ENCODE assay signal across 8 cellular contexts in genomic region chr11:129960216-129961214, GRCh38. TPM values are rescaled to one million over a fixed set of nuclear protein-coding genes. Genes with fewer than 3 reads are reported as not detected.
A peak's percentile ranks its signal among the peaks of the same experiment; 100 is the strongest.
DNase-seq lines count a peak whose midpoint lies in the region; ATAC-seq and TF ChIP-seq lines count a peak whose summit lies in the region.

No MANE protein-coding gene starts in this region.

- BruUV-seq in Caco-2 (replicated peaks; lab: Mats Ljungman, UMichigan) = no TSS peak

- H3K27me3 Mint-ChIP-seq in Caco-2 (ENCODE audit: insufficient read depth, unreplicated experiment) = no peaks in the 10 kb centered on the region
- H3K27me3 Mint-ChIP-seq in stimulated activated naive CD8-positive, alpha-beta T cell treated with anti-CD3 and anti-CD28 coated beads, Interleukin-15, Interleukin-2, amounts not matched to agents 100 ng/mL and 50 ng/mL, for 24 hours = no peaks in the 10 kb centered on the region
- no peaks in the 10 kb centered on the region for H3K27me3 Mint-ChIP-seq in CD8-positive, alpha-beta T cell (ENCODE audit: low read depth)

- intact Hi-C loops in Caco-2 (cut with micrococcal nuclease; ENCODE audit: unreplicated experiment) = loop anchor here (1.0 to 5.0 kb wide), 2 partner anchors 17 to 33 kb away; no protein-coding TSS in a partner anchor
- intact Hi-C loops in CD8-positive, alpha-beta T cell (cut with DNase I, micrococcal nuclease) = no loop called here

- H3K9ac ChIP-seq in adipocyte (ENCODE audit: low read length) = no peak overlapping the region

- H3K4me3 Mint-ChIP-seq in Caco-2 (ENCODE audit: unreplicated experiment) = no peak overlapping the region
- peak overlapping the region; percentile 3 for H3K4me3 Mint-ChIP-seq in stimulated activated naive CD8-positive, alpha-beta T cell treated with anti-CD3 and anti-CD28 coated beads, Interleukin-15, Interleukin-2, amounts not matched to agents 100 ng/mL and 50 ng/mL, for 24 hours
- H3K4me3 Mint-ChIP-seq in CD8-positive, alpha-beta T cell = no peak overlapping the region

- no peak overlapping the region for H3K27ac ChIP-seq in CD8-positive, alpha-beta T cell (ENCODE audit: low read depth, low read length)

- peak; percentile 96 for ATAC-seq in GM19395 (IDR thresholded peaks at IDR 0.05; ENCODE audit: unreplicated experiment)
- peak; percentile 94 for ATAC-seq in HG03342 (IDR thresholded peaks at IDR 0.05; ENCODE audit: unreplicated experiment)
- no peak for ATAC-seq in CD8-positive, alpha-beta T cell

- H3K4me1 ChIP-seq in Caco-2 (peaks cover 10% of the 10 kb centered on the region), adipocyte (ENCODE audit: control insufficient read depth, insufficient read depth, low read length) (peaks cover 14% of the 10 kb centered on the region)
- H3K4me1 ChIP-seq in CD8-positive, alpha-beta T cell (ENCODE audit: insufficient read depth, low read length) = no peaks in the 10 kb centered on the region

- H3K4me1 Mint-ChIP-seq in Caco-2 (ENCODE audit: low read depth, unreplicated experiment) = peaks cover 9% of the 10 kb centered on the region
- H3K4me1 Mint-ChIP-seq in stimulated activated naive CD8-positive, alpha-beta T cell treated with anti-CD3 and anti-CD28 coated beads, Interleukin-15, Interleukin-2, amounts not matched to agents 100 ng/mL and 50 ng/mL, for 24 hours (ENCODE audit: low read depth) = peaks cover 16% of the 10 kb centered on the region
- H3K4me1 Mint-ChIP-seq in CD8-positive, alpha-beta T cell (ENCODE audit: low read depth) = peaks cover 5% of the 10 kb centered on the region

- no peak for TF ChIP-seq CTCF in Caco-2 (IDR thresholded peaks at IDR 0.05; ENCODE audit: insufficient read depth in 1 of 2, low read depth in 1 of 2, low read length in 1 of 2, severe bottlenecking in 1 of 2, unreplicated experiment in 1 of 2)
- TF ChIP-seq CTCF in CD8-positive, alpha-beta T cell (IDR thresholded peaks at IDR 0.05) = no peak

- H3K36me3 ChIP-seq in Caco-2 (ENCODE audit: control insufficient read depth, insufficient read depth, low read length) (no peaks in the 10 kb centered on the region), adipocyte (ENCODE audit: control insufficient read depth, insufficient read depth, low read length, severe bottlenecking) (peaks cover 5% of the 10 kb centered on the region)
- no peaks in the 10 kb centered on the region for H3K36me3 ChIP-seq in CD8-positive, alpha-beta T cell (ENCODE audit: insufficient read depth, low read length)

- peak overlapping the region; percentile 20 for H3K27ac Mint-ChIP-seq in Caco-2 (ENCODE audit: unreplicated experiment)
- H3K27ac Mint-ChIP-seq in stimulated activated naive CD8-positive, alpha-beta T cell treated with anti-CD3 and anti-CD28 coated beads, Interleukin-15, Interleukin-2, amounts not matched to agents 100 ng/mL and 50 ng/mL, for 24 hours = peak overlapping the region; percentile 59
- H3K27ac Mint-ChIP-seq in CD8-positive, alpha-beta T cell = no peak overlapping the region

- CTCF ChIA-PET in Caco-2 (lab: Charles Lee) = interaction anchor here (0.7 kb wide), 1 partner anchor 172 kb away, joined by 3 read pairs; no protein-coding TSS in a partner anchor
- CTCF ChIA-PET in HEK293T (lab: Yijun Ruan, JAX) = no interaction called here
- CTCF ChIA-PET in CD8-positive, alpha-beta T cell (lab: Charles Lee) = interaction anchor here (0.6 to 1.5 kb wide), 2 partner anchors 30 to 34 kb away, joined by 3 read pairs; no protein-coding TSS in a partner anchor

- H3K9me3 Mint-ChIP-seq in Caco-2 (ENCODE audit: unreplicated experiment) = no peaks in the 10 kb centered on the region
- no peaks in the 10 kb centered on the region for H3K9me3 Mint-ChIP-seq in stimulated activated naive CD8-positive, alpha-beta T cell treated with anti-CD3 and anti-CD28 coated beads, Interleukin-15, Interleukin-2, amounts not matched to agents 100 ng/mL and 50 ng/mL, for 24 hours
- H3K9me3 Mint-ChIP-seq in CD8-positive, alpha-beta T cell = no peaks in the 10 kb centered on the region

- DNase-seq in Caco-2 (peak in 1 of 2 experiments; percentile 39), adipocyte (ENCODE audit: low read depth) (peak; percentile 59), HEK293T (ENCODE audit: extremely low spot score) (no peak)
- no peak for DNase-seq in CD8-positive, alpha-beta T cell
- DNase-seq in effector CD8-positive, alpha-beta T cell (lab: John Stamatoyannopoulos, UW) = no peak

- H3K4me3 ChIP-seq in Caco-2 (ENCODE audit: low read depth, low read length) (no peak overlapping the region), adipocyte (ENCODE audit: low read length) (no peak overlapping the region)
- H3K4me3 ChIP-seq in CD8-positive, alpha-beta T cell (ENCODE audit: low read depth, low read length) = no peak overlapping the region

- H3K27me3 ChIP-seq in Caco-2 (replicated peaks; ENCODE audit: control insufficient read depth, insufficient read depth, low read length) (no peaks in the 10 kb centered on the region), adipocyte (replicated peaks; ENCODE audit: control insufficient read depth, insufficient read depth, low read length) (no peaks in the 10 kb centered on the region)
- H3K27me3 ChIP-seq in CD8-positive, alpha-beta T cell (ENCODE audit: insufficient read depth, low read length) = no peaks in the 10 kb centered on the region

- no peaks in the 10 kb centered on the region for H3K36me3 Mint-ChIP-seq in Caco-2 (ENCODE audit: insufficient read depth, unreplicated experiment)
- peaks cover 32% of the 10 kb centered on the region for H3K36me3 Mint-ChIP-seq in stimulated activated naive CD8-positive, alpha-beta T cell treated with anti-CD3 and anti-CD28 coated beads, Interleukin-15, Interleukin-2, amounts not matched to agents 100 ng/mL and 50 ng/mL, for 24 hours (ENCODE audit: low read depth)
- peaks cover 34% of the 10 kb centered on the region for H3K36me3 Mint-ChIP-seq in CD8-positive, alpha-beta T cell

- H3K9me3 ChIP-seq in Caco-2 = no peaks in the 10 kb centered on the region
- H3K9me3 ChIP-seq in adipocyte (ENCODE audit: control insufficient read depth, low read length) = no peaks in the 10 kb centered on the region
- no peaks in the 10 kb centered on the region for H3K9me3 ChIP-seq in CD8-positive, alpha-beta T cell (ENCODE audit: low read length)

- POLR2A ChIA-PET in Caco-2 (lab: Charles Lee) (no interaction called here), HEK293T (lab: Yijun Ruan, JAX) (no interaction called here)
- POLR2A ChIA-PET in CD8-positive, alpha-beta T cell (lab: Charles Lee) = no interaction called here

TF ChIP-seq in HEK293T, 16 proteins besides CTCF, POLR2A, EP300 and RAD21:
- TF ChIP-seq ZNF384 (IDR thresholded peaks at IDR 0.05) (no peak), ARNT (IDR thresholded peaks at IDR 0.05) (no peak), CTBP1 (IDR thresholded peaks at IDR 0.05; ENCODE audit: borderline replicate concordance) (no peak), PKNOX1 (IDR thresholded peaks at IDR 0.05) (no peak), SP1 (IDR thresholded peaks at IDR 0.05) (no peak), TARDBP (IDR thresholded peaks at IDR 0.05) (no peak), ELF4 (IDR thresholded peaks at IDR 0.05) (no peak), SUZ12 (IDR thresholded peaks at IDR 0.05) (no peak), BHLHE40 (IDR thresholded peaks at IDR 0.05; ENCODE audit: borderline replicate concordance) (no peak), L3MBTL2 (conservative IDR thresholded peaks at IDR 0.05) (no peak), FOXA1 (IDR thresholded peaks at IDR 0.05) (no peak), FOXM1 (IDR thresholded peaks at IDR 0.05; ENCODE audit: borderline replicate concordance) (no peak), FOXK2 (IDR thresholded peaks at IDR 0.05) (no peak), LEF1 (IDR thresholded peaks at IDR 0.05; ENCODE audit: borderline replicate concordance) (no peak), HDGF (IDR thresholded peaks at IDR 0.05; ENCODE audit: borderline replicate concordance) (no peak), NFRKB (IDR thresholded peaks at IDR 0.05) (no peak)
TF ChIP-seq in HEK293T: peak in this region for 0.

RNA-seq across cellular contexts. Expression of gene PRDM10, which starts 42.1 kb away (rescaled TPM):
- 11.8 and 12.0 TPM in 2 replicates for total RNA-seq in Caco-2 (2022)
- 1 to 10 TPM; 9.2 TPM for total RNA-seq in CD8-positive, alpha-beta T cell
